Comparison of ENCODE assay signal across 8 cellular contexts in the genomic region with DNA sequence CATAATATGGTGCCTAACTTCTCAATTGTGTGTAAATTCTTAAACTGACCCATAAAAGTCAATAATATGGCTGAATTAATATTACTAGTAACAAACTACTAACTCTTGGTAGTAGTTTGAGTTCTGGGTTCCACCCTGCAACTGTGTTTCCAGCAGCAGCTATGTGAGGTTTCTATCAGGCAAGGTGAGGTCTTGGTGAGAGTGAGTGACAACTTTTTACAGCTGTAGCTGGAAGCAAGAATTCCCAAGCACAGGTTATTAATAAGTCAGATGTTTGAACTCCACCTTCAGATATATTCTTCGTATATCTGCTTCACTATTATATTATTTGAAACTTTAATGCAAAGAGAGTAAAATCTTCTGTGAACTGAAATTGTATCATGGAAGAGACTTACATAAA.
"Had no signal": no experiment of that assay in that cellular context is flagged by ENCODE, and none has a peak within 500 bp of the region (broad histone marks: within the 10 kb centered on the region; RNA-seq: fewer than 3 reads in every experiment).

No MANE protein-coding gene starts in this region.

- H3K4me3 ChIP-seq: K562 had no signal

- H3K4me3 Mint-ChIP-seq: IgD-negative memory B cell had no signal

- DNase-seq: IMR-90, KBM-7, KG1 had no signal

- H3K9me3 Mint-ChIP-seq: IgD-negative memory B cell had no signal

- FAIRE-seq: HepG2, HTR-8/SVneo, K562 had no signal

- H3K27me3 Mint-ChIP-seq: IgD-negative memory B cell had no signal

- H3K27ac ChIP-seq: HL-60 had no signal

- H3K27ac Mint-ChIP-seq: IgD-negative memory B cell had no signal

- ATAC-seq: HepG2, K562 had no signal
